In the genomic region with DNA sequence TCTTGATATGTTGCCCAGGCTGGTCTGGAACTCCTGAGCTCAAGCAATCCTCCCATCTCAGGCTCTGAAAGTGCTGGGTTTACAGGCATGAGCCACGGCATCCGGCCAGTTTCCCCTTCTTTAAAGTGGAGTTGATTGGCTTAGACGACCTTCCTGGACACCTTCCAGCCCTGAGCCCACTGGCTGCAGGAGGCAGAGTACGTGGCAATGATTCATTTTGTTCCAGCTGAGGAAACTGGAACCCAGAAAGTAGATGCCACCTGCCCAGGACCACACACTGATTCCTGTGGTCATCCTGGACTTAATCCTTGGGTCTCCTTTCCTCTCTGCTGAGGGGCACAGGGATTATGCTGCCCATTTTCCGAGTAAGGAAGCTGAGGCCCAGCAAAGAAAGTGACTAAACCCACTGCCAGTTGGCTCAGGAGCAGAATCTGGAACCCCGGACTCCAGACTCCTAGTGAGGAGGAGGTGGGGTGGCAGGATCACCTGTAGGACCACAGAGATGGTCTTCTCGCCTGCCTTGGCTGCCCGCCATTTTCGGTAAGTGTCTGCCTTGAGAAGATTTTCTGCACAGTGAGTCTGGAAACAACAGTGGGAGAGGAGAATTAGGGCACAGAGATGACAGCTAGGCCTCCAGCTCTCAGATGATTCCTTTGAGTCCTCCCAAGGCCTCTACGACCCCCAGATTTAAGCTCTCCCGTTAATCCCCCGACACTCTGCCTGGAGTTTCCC, we compare ENCODE assay signal across 7 cellular contexts. TPM values are rescaled to one million over a fixed set of nuclear protein-coding genes. Genes with fewer than 3 reads are reported as not detected.
DNase-seq lines count a peak whose midpoint lies in the region; ATAC-seq, FAIRE-seq and TF ChIP-seq lines count a peak whose summit lies in the region.

No MANE protein-coding gene starts in this region.

- H3K27ac ChIP-seq in RWPE1 (peak overlapping the region; percentile 80), parathyroid adenoma (peak overlapping the region; percentile 69)

- no peaks in the 10 kb centered on the region for H3K9me3 ChIP-seq in parathyroid adenoma (ENCODE audit: control insufficient read depth, low read length)

- FAIRE-seq in H54 (lab: Jason Lieb, UNC), result no peak

- H3K9ac ChIP-seq in parathyroid adenoma, result peak overlapping the region; percentile 87

- peak overlapping the region; percentile 86 for H3K4me3 ChIP-seq in epithelial cell of proximal tubule (ENCODE audit: low read depth, low read length)
- peak overlapping the region; percentile 90 for H3K4me3 ChIP-seq in parathyroid adenoma (ENCODE audit: low read depth, low read length)

- no peak for ATAC-seq in HG02678 (IDR thresholded peaks at IDR 0.05; ENCODE audit: unreplicated experiment)
- ATAC-seq in GM18502 (IDR thresholded peaks at IDR 0.05; ENCODE audit: poor library complexity, unreplicated experiment), result no peak

- peak overlapping the region; percentile 85 for H2AFZ ChIP-seq in parathyroid adenoma

- H3K27me3 ChIP-seq in parathyroid adenoma (ENCODE audit: control insufficient read depth, insufficient read depth, low read length), result no peaks in the 10 kb centered on the region

- POLR2A ChIA-PET in RWPE1 (lab: Yijun Ruan, JAX; ENCODE audit: low non-redundant PET), result interaction anchor here (1.3 kb wide), 1 partner anchor 10 kb away, joined by 3 read pairs; no protein-coding TSS in a partner anchor

- peaks cover 18% of the 10 kb centered on the region for H3K79me2 ChIP-seq in parathyroid adenoma

- H3K4me2 ChIP-seq in parathyroid adenoma (ENCODE audit: low read length), result peak overlapping the region; percentile 97

- TF ChIP-seq POLR2A in H54 (IDR thresholded peaks at IDR 0.05; ENCODE audit: low read depth, low read length), result 0 out of 2 replicates have a peak, but pooled peaks have one; percentile 32

- TF ChIP-seq CTCF in RWPE1 (conservative IDR thresholded peaks at IDR 0.05; ENCODE audit: low read depth), result no peak
- no peak for TF ChIP-seq CTCF in epithelial cell of proximal tubule (conservative IDR thresholded peaks at IDR 0.05; ENCODE audit: low read depth, low read length)
- no peak for TF ChIP-seq CTCF in parathyroid adenoma (IDR thresholded peaks at IDR 0.05)

- CTCF ChIA-PET in RWPE1 (lab: Yijun Ruan, JAX), result interaction anchor here (0.6 to 1.4 kb wide), 5 partner anchors 19 to 1293 kb away, joined by 3 to 9 read pairs (median 3); no protein-coding TSS in a partner anchor

- no peaks in the 10 kb centered on the region for H3K4me1 ChIP-seq in parathyroid adenoma

- DNase-seq in H54 (ENCODE audit: insufficient read length, low spot score), result peak; percentile 62
- DNase-seq in RWPE1 (ENCODE audit: low spot score), result no peak
- no peak for DNase-seq in epithelial cell of proximal tubule (ENCODE audit: low read depth)
- DNase-seq in stimulated activated CD4-positive, alpha-beta T cell treated with anti-CD3 and anti-CD28 coated beads, Interleukin-4, amount 100 ng/mL, for 1 hour, result no peak

- H3K36me3 ChIP-seq in parathyroid adenoma (ENCODE audit: control insufficient read depth, insufficient read depth, low read length), result no peaks in the 10 kb centered on the region

RNA-seq across cellular contexts. Expression of gene XRCC1, which starts 0.7 kb away (rescaled TPM):
- total RNA-seq in epithelial cell of proximal tubule, result 31.4 and 42.9 TPM in 2 replicates

RNA-seq across cellular contexts. Expression of gene PINLYP, which starts 1.0 kb away (rescaled TPM):
- 0.43 and 2.3 TPM in 2 replicates for total RNA-seq in epithelial cell of proximal tubule

RNA-seq across cellular contexts. Expression of gene IRGQ, which starts 21.3 kb away (rescaled TPM):
- total RNA-seq in epithelial cell of proximal tubule, result 20.8 and 21.3 TPM in 2 replicates

RNA-seq across cellular contexts. Expression of gene ZNF576, which starts 21.8 kb away (rescaled TPM):
- 6.9 and 10.9 TPM in 2 replicates for total RNA-seq in epithelial cell of proximal tubule

RNA-seq across cellular contexts. Expression of gene SRRM5, which starts 37.3 kb away (rescaled TPM):
- total RNA-seq in epithelial cell of proximal tubule, result 0.12 TPM in 1 of 2 replicates, not detected in the other
